Comparison of ENCODE assay signal across 8 cellular contexts in genomic region chr21:29018540-29018939, GRCh38. TPM values are rescaled to one million over a fixed set of nuclear protein-coding genes. Genes with fewer than 3 reads are reported as not detected.
DNase-seq lines count a peak whose midpoint lies in the region; ATAC-seq and TF ChIP-seq lines count a peak whose summit lies in the region.

No MANE protein-coding gene starts in this region.

- H3K4me1 Mint-ChIP-seq in activated B cell treated with CpG ODN at 0.5 μM for 24 hours: peaks cover 29% of the 10 kb centered on the region

- peaks cover 5% of the 10 kb centered on the region for H3K36me3 Mint-ChIP-seq in activated B cell treated with CpG ODN at 0.5 μM for 24 hours (ENCODE audit: low read depth)

- no peaks in the 10 kb centered on the region for H3K27me3 Mint-ChIP-seq in activated B cell treated with CpG ODN at 0.5 μM for 24 hours

- ATAC-seq in HG03095 (IDR thresholded peaks at IDR 0.05; ENCODE audit: unreplicated experiment) (peak; percentile 20), activated B cell treated with CpG ODN at 0.5 μM for 24 hours (ENCODE audit: low read depth) (peak; percentile 17)

- H3K4me3 ChIP-seq in right atrium auricular region (peak overlapping the region; percentile 63 to 97), skin epidermis (peak overlapping the region; percentile 64 to 95 (median 80))

- no peaks in the 10 kb centered on the region for H3K27me3 ChIP-seq in right atrium auricular region

- peaks cover 0 to 21% of the 10 kb centered on the region in 2 donors for H3K4me1 ChIP-seq in right atrium auricular region

- CTCF ChIA-PET in activated B cell treated with CpG ODN at 0.5 μM for 24 hours (lab: Charles Lee): interaction anchor here (0.6 to 1.6 kb wide), 3 partner anchors 15 to 20 kb away, joined by 3 to 5 read pairs (median 3); no protein-coding TSS in a partner anchor

- POLR2A ChIA-PET in activated B cell treated with CpG ODN at 0.5 μM for 24 hours (lab: Charles Lee): interaction anchor here (1.2 to 10.5 kb wide), 8 partner anchors 10 to 58 kb away, joined by 3 to 285 read pairs (median 12); partner anchors contain the start of genes CCT8 and LTN1

- peak overlapping the region; percentile 94 for H3K27ac Mint-ChIP-seq in activated B cell treated with CpG ODN at 0.5 μM for 24 hours

- DNase-seq in NCI-H82 (lab: John Stamatoyannopoulos, UW) (peak; percentile 32), NCI-H82 treated with DMSO at 0.1 percent for 48 hours (lab: John Stamatoyannopoulos, UW; ENCODE audit: unreplicated experiment) (no peak), activated B cell treated with CpG ODN at 0.5 μM for 24 hours (no peak), right atrium auricular region (ENCODE audit: low spot score) (no peak), NCI-H226 (no peak), dedifferentiated amniotic fluid mesenchymal stem cell (ENCODE audit: extremely low spot score) (no peak)

- no peaks in the 10 kb centered on the region for H3K9me3 Mint-ChIP-seq in activated B cell treated with CpG ODN at 0.5 μM for 24 hours

- H3K27ac ChIP-seq in right atrium auricular region (peak overlapping the region; percentile 72 to 82), skin epidermis (peak overlapping the region; percentile 47 to 96 (median 87))

- TF ChIP-seq CTCF in activated B cell treated with CpG ODN at 0.5 μM for 24 hours (IDR thresholded peaks at IDR 0.05): no peak
- no peak for TF ChIP-seq CTCF in right atrium auricular region (IDR thresholded peaks at IDR 0.05)

- H3K4me3 Mint-ChIP-seq in activated B cell treated with CpG ODN at 0.5 μM for 24 hours: peak overlapping the region; percentile 92

- H3K36me3 ChIP-seq in right atrium auricular region: no peaks in the 10 kb centered on the region

- intact Hi-C loops in activated B cell treated with CpG ODN at 0.5 μM for 24 hours (cut with micrococcal nuclease): no loop called here

- H3K9me3 ChIP-seq in right atrium auricular region: no peaks in the 10 kb centered on the region

RNA-seq across cellular contexts. Expression of gene RWDD2B, which starts 0.6 kb away (rescaled TPM):
- 11.1 and 11.9 TPM in 2 replicates for total RNA-seq in activated B cell treated with CpG ODN at 0.5 μM for 24 hours
- 10 to 100 TPM in 1 of 2 donors, 1 to 10 TPM in 1; 7.2 to 14.9 TPM for total RNA-seq in right atrium auricular region

RNA-seq across cellular contexts. Expression of gene USP16, which starts 5.9 kb away (rescaled TPM):
- total RNA-seq in activated B cell treated with CpG ODN at 0.5 μM for 24 hours: 53.2 and 54.6 TPM in 2 replicates
- 10 to 100 TPM; 23.2 to 28.1 TPM for total RNA-seq in right atrium auricular region

RNA-seq across cellular contexts. Expression of gene LTN1, which starts 25.9 kb away (rescaled TPM):
- 22.5 and 25.8 TPM in 2 replicates for total RNA-seq in activated B cell treated with CpG ODN at 0.5 μM for 24 hours
- 10 to 100 TPM; 12.3 to 18.2 TPM for total RNA-seq in right atrium auricular region

RNA-seq across cellular contexts. Expression of gene CCT8, which starts 54.9 kb away (rescaled TPM):
- total RNA-seq in activated B cell treated with CpG ODN at 0.5 μM for 24 hours (170 and 179 TPM in 2 replicates), right atrium auricular region (10 to 100 TPM; 89.5 to 91.8 TPM)
